Comparison of ENCODE assay signal across 8 cellular contexts in the genomic region with DNA sequence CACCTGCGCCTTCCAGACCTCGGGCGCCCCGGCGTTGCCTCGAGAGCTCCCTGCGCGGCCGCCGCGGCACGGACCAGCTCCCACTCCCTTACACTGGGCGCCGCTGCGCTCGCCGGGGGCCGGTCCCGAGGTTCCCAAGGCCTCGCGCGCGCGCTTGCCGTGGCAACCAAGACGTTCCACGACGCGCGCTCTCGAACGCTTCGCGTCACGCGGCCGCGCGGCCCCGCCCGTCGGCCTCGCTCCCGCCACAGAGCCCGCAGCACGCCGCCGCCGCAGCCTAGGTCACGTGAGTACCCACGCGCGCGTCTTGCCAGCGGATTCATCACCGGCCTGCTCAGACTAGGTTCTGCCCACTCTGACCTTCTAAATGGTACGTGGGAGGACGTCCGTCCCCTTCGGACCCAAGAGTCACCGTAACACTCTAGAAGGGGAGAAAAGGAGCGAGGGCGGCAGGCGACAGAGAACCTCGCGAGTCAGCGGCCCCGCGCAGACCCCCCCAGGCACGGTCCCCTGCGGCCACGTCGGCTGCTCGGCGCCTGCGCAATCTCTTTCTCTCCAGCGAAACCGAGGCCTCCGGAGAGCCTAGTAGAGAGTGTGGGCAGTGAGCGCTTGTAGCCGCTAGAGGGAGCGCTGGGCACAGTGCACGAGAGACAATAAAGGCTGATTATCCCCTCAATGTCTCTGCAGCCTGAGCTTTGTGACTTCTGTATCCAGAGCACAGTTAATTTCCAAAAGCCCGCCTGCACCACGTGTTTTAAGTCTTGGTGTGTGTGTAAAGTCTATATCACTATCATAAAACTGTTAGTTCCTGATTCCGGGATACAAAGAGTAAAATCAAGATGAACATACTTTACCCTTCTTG. TPM values are rescaled to one million over a fixed set of nuclear protein-coding genes. Genes with fewer than 3 reads are reported as not detected.
DNase-seq lines count a peak whose midpoint lies in the region; ATAC-seq and TF ChIP-seq lines count a peak whose summit lies in the region.

A gene with protein sequence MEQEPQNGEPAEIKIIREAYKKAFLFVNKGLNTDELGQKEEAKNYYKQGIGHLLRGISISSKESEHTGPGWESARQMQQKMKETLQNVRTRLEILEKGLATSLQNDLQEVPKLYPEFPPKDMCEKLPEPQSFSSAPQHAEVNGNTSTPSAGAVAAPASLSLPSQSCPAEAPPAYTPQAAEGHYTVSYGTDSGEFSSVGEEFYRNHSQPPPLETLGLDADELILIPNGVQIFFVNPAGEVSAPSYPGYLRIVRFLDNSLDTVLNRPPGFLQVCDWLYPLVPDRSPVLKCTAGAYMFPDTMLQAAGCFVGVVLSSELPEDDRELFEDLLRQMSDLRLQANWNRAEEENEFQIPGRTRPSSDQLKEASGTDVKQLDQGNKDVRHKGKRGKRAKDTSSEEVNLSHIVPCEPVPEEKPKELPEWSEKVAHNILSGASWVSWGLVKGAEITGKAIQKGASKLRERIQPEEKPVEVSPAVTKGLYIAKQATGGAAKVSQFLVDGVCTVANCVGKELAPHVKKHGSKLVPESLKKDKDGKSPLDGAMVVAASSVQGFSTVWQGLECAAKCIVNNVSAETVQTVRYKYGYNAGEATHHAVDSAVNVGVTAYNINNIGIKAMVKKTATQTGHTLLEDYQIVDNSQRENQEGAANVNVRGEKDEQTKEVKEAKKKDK (minus strand): TSS at position 173 of the 862 bp plus-strand sequence. CDS start 10,564 bp downstream, outside the sequence.

- no peaks in the 10 kb centered on the region for H3K9me2 ChIP-seq in neural cell (ENCODE audit: insufficient read depth, low read length)

- no peaks in the 10 kb centered on the region for H3K27me3 Mint-ChIP-seq in stimulated activated naive CD8-positive, alpha-beta T cell treated with anti-CD3 and anti-CD28 coated beads, Interleukin-15, amount 100 ng/mL, for 72 hours

- peak within 1 kb of the TSS; percentile 95 to 99 for H3K27ac Mint-ChIP-seq in stimulated activated naive CD8-positive, alpha-beta T cell treated with anti-CD3 and anti-CD28 coated beads, Interleukin-15, amount 100 ng/mL, for 72 hours

- H2AFZ ChIP-seq in neural cell (ENCODE audit: low read depth, low read length): peak within 1 kb of the TSS; percentile 74

- H3K4me1 ChIP-seq in SJSA1 (replicated peaks): peaks cover 9% of the 10 kb centered on the region

- peak within 1 kb of the TSS; percentile 90 for H3K4me3 ChIP-seq in H7 (ENCODE audit: insufficient read depth, low read depth, low read length)
- H3K4me3 ChIP-seq in SJSA1: peak within 1 kb of the TSS; percentile 89
- H3K4me3 ChIP-seq in foreskin fibroblast (ENCODE audit: low read depth in 1 of 2, low read length in 2 of 2): peak within 1 kb of the TSS; percentile 89 to 92
- H3K4me3 ChIP-seq in neural cell (ENCODE audit: low read length): peak within 1 kb of the TSS; percentile 83

- H3K9me3 ChIP-seq in SJSA1 (replicated peaks) (no peaks in the 10 kb centered on the region), neural cell (ENCODE audit: low read length) (no peaks in the 10 kb centered on the region)

- H3K9ac ChIP-seq in neural cell (ENCODE audit: low read length): peak within 1 kb of the TSS; percentile 91

- H3K4me3 Mint-ChIP-seq in stimulated activated naive CD8-positive, alpha-beta T cell treated with anti-CD3 and anti-CD28 coated beads, Interleukin-15, amount 100 ng/mL, for 72 hours: peak within 1 kb of the TSS; percentile 73 to 85

- DNase-seq in EL: peak; percentile 93
- DNase-seq in H7: peak; percentile 85
- peak; percentile 81 for DNase-seq in M059J (ENCODE audit: low read depth)
- DNase-seq in SJSA1 (ENCODE audit: low read depth in 1 of 2, low spot score in 2 of 2): peak; percentile 89 to 91
- peak; percentile 69 to 83 (median 78) for DNase-seq in activated naive CD4-positive, alpha-beta T cell (lab: John Stamatoyannopoulos, UW)
- DNase-seq in foreskin fibroblast: peak; percentile 95 to 97
- DNase-seq in stimulated activated naive CD8-positive, alpha-beta T cell treated with anti-CD3 and anti-CD28 coated beads, Interleukin-15, amount 100 ng/mL, for 72 hours: peak; percentile 88 to 89

- H3K36me3 ChIP-seq in H7 (replicated peaks; ENCODE audit: control insufficient read depth, insufficient read depth, low read length) (no peaks in the 10 kb centered on the region), SJSA1 (peaks cover 7% of the 10 kb centered on the region), neural cell (ENCODE audit: insufficient read depth, low read length) (no peaks in the 10 kb centered on the region)

- H3K27ac ChIP-seq in SJSA1: peak within 1 kb of the TSS; percentile 98
- peak within 1 kb of the TSS; percentile 92 for H3K27ac ChIP-seq in neural cell (ENCODE audit: low read length)

- TF ChIP-seq CTCF in foreskin fibroblast (IDR thresholded peaks at IDR 0.05; ENCODE audit: low read depth, low read length): peak; percentile 99
- TF ChIP-seq CTCF in neural cell (IDR thresholded peaks at IDR 0.05; ENCODE audit: poor library complexity, severe bottlenecking): peak; percentile 99

- H4K20me1 ChIP-seq in neural cell (ENCODE audit: insufficient read depth): no peaks in the 10 kb centered on the region

- H3K9me3 Mint-ChIP-seq in stimulated activated naive CD8-positive, alpha-beta T cell treated with anti-CD3 and anti-CD28 coated beads, Interleukin-15, amount 100 ng/mL, for 72 hours: no peaks in the 10 kb centered on the region

- peak; percentile 77 for TF ChIP-seq EP300 in neural cell (conservative IDR thresholded peaks at IDR 0.05; ENCODE audit: poor library complexity, severe bottlenecking)

- H3F3A ChIP-seq in neural cell (ENCODE audit: insufficient read depth, low read length, poor library complexity, severe bottlenecking): no peaks in the 10 kb centered on the region

- H3K79me2 ChIP-seq in neural cell (replicated peaks; ENCODE audit: insufficient read depth, low read length): peaks cover 31% of the 10 kb centered on the region

- H3K27me3 ChIP-seq in H7 (ENCODE audit: control insufficient read depth, insufficient read depth, low read length) (peaks cover 2% of the 10 kb centered on the region; the same call in 1 of the 2 replicates), SJSA1 (replicated peaks) (no peaks in the 10 kb centered on the region), neural cell (ENCODE audit: insufficient read depth, low read depth, low read length) (no peaks in the 10 kb centered on the region)

- peak within 1 kb of the TSS; percentile 83 for H3K4me2 ChIP-seq in neural cell (ENCODE audit: low read length)

- peaks cover 30% of the 10 kb centered on the region for H3K4me1 Mint-ChIP-seq in stimulated activated naive CD8-positive, alpha-beta T cell treated with anti-CD3 and anti-CD28 coated beads, Interleukin-15, amount 100 ng/mL, for 72 hours

- peak; percentile 91 for TF ChIP-seq RAD21 in neural cell (conservative IDR thresholded peaks at IDR 0.05)

- ATAC-seq in stimulated activated naive CD8-positive, alpha-beta T cell treated with anti-CD3 and anti-CD28 coated beads, Interleukin-15, amount 100 ng/mL, for 72 hours: peak; percentile 90

TF ChIP-seq in neural cell, 6 proteins besides CTCF, POLR2A, EP300 and RAD21:
- TF ChIP-seq MXI1 (conservative IDR thresholded peaks at IDR 0.05; ENCODE audit: poor library complexity, severe bottlenecking) (peak; percentile 87), EZH2 (IDR thresholded peaks at IDR 0.05; ENCODE audit: borderline replicate concordance, insufficient read depth, low read length, poor library complexity, severe bottlenecking) (no peak), SMC3 (conservative IDR thresholded peaks at IDR 0.05; ENCODE audit: poor library complexity) (peak; percentile 88), POLR2AphosphoS5 (IDR thresholded peaks at IDR 0.05) (peak; percentile 77), TAF1 (IDR thresholded peaks at IDR 0.05; ENCODE audit: low read depth) (peak; percentile 77)
- TF ChIP-seq, protein P1, sequence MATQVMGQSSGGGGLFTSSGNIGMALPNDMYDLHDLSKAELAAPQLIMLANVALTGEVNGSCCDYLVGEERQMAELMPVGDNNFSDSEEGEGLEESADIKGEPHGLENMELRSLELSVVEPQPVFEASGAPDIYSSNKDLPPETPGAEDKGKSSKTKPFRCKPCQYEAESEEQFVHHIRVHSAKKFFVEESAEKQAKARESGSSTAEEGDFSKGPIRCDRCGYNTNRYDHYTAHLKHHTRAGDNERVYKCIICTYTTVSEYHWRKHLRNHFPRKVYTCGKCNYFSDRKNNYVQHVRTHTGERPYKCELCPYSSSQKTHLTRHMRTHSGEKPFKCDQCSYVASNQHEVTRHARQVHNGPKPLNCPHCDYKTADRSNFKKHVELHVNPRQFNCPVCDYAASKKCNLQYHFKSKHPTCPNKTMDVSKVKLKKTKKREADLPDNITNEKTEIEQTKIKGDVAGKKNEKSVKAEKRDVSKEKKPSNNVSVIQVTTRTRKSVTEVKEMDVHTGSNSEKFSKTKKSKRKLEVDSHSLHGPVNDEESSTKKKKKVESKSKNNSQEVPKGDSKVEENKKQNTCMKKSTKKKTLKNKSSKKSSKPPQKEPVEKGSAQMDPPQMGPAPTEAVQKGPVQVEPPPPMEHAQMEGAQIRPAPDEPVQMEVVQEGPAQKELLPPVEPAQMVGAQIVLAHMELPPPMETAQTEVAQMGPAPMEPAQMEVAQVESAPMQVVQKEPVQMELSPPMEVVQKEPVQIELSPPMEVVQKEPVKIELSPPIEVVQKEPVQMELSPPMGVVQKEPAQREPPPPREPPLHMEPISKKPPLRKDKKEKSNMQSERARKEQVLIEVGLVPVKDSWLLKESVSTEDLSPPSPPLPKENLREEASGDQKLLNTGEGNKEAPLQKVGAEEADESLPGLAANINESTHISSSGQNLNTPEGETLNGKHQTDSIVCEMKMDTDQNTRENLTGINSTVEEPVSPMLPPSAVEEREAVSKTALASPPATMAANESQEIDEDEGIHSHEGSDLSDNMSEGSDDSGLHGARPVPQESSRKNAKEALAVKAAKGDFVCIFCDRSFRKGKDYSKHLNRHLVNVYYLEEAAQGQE (IDR thresholded peaks at IDR 0.05; ENCODE audit: borderline replicate concordance): peak; percentile 75
TF ChIP-seq in neural cell: peak in this region for 5.

RNA-seq across cellular contexts. Expression of the gene that starts here (rescaled TPM):
- 46.0 and 61.0 TPM in 2 replicates for total RNA-seq in H7 (2014; rRNA removed; shearing (Covaris generic))
- total RNA-seq in M059J (2014; rRNA removed; shearing (Covaris generic)): 37.1 and 52.2 TPM in 2 replicates
- 64.1 and 94.7 TPM in 2 replicates for total RNA-seq in SJSA1 (2014; rRNA removed; shearing (Covaris generic))
- 45.3 and 52.4 TPM in 2 replicates for polyA plus RNA-seq in neural cell
- polyA minus RNA-seq in neural cell: 35.1 and 47.0 TPM in 2 replicates

Comparison
In these comparisons a context has a peak if more than half of its experiments do, and no peak if none do; other contexts are left out.
1. Peak in every context shown above with its lines: DNase-seq, ATAC-seq, H3K4me3 ChIP-seq and H3K27ac ChIP-seq.